19 cellular contexts compared by ENCODE assay signal in the genomic region with DNA sequence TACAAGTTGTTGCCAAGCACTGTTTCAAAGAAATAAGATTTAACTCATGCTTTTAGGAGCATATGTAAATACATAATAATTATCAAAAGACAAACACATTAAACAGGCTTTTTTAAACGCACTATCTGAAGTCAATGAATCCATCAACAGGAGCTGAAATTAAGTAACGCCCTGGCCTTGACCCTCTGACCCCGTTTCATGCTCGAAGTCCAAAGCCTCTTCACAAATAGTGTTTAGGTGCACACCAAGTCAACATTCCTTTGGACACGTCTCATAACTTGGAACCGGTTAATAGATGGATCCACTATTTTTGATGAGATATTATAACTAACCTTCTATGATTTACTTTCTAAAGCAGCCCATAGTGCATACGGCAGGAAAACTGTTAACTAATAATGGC.
"Had no signal": no experiment of that assay in that cellular context is flagged by ENCODE, and none has a peak within 500 bp of the region (broad histone marks: within the 10 kb centered on the region; RNA-seq: fewer than 3 reads in every experiment).

No MANE protein-coding gene starts in this region.

- H3K27me3 Mint-ChIP-seq: central memory CD8-positive, alpha-beta T cell; dendritic cell treated with granulocyte-macrophage colony-stimulating factor and Interleukin-4, amounts not matched to agents 40 ng/mL and 50 ng/mL, for 4 days; naive thymus-derived CD8-positive, alpha-beta T cell; type B pancreatic cell had no signal

- H3K27ac Mint-ChIP-seq: dendritic cell treated with granulocyte-macrophage colony-stimulating factor and Interleukin-4, amounts not matched to agents 40 ng/mL and 50 ng/mL, for 4 days; naive thymus-derived CD8-positive, alpha-beta T cell; type B pancreatic cell had no signal

- H3K9me3 ChIP-seq: neutrophil, right atrium auricular region, thyroid gland had no signal

- DNase-seq: erythroblast; foreskin keratinocyte; kidney glomerular epithelial cell; mammary epithelial cell; naive thymus-derived CD8-positive, alpha-beta T cell; sigmoid colon; stimulated activated CD4-positive, alpha-beta T cell treated with anti-CD3 and anti-CD28 coated beads, Interleukin-12 subunit alpha, Interleukin-12 subunit beta, amount 100 ng/mL, for 4 hours; stimulated activated naive CD4-positive, alpha-beta T cell; stomach; thyroid gland had no signal

- H3K4me3 Mint-ChIP-seq: central memory CD8-positive, alpha-beta T cell; dendritic cell treated with granulocyte-macrophage colony-stimulating factor and Interleukin-4, amounts not matched to agents 40 ng/mL and 50 ng/mL, for 4 days; naive thymus-derived CD8-positive, alpha-beta T cell; type B pancreatic cell had no signal

- H3K4me1 Mint-ChIP-seq: central memory CD8-positive, alpha-beta T cell; naive thymus-derived CD8-positive, alpha-beta T cell had no signal

- H3K4me3 ChIP-seq: hepatocyte, right atrium auricular region, sigmoid colon, skin epidermis, stomach, thyroid gland had no signal

- ATAC-seq: foreskin keratinocyte; naive thymus-derived CD8-positive, alpha-beta T cell had no signal

- FAIRE-seq: colon, urothelium cell line had no signal

- H3K27me3 ChIP-seq: foreskin keratinocyte, hepatocyte, neutrophil, right atrium auricular region, sigmoid colon, stomach, thyroid gland had no signal

- H3K36me3 ChIP-seq: neutrophil, right atrium auricular region had no signal

- H3K9me3 Mint-ChIP-seq: central memory CD8-positive, alpha-beta T cell; dendritic cell treated with granulocyte-macrophage colony-stimulating factor and Interleukin-4, amounts not matched to agents 40 ng/mL and 50 ng/mL, for 4 days; type B pancreatic cell had no signal

- H2AFZ ChIP-seq: hepatocyte had no signal

- H3K4me2 ChIP-seq: hepatocyte had no signal

- H3K27ac ChIP-seq: foreskin keratinocyte, hepatocyte, neutrophil, right atrium auricular region, skin epidermis, thyroid gland had no signal
